2 cellular contexts compared by ENCODE assay signal in genomic region chr5:17261075-17261474, GRCh38.
A peak's percentile ranks its signal among the peaks of the same experiment; 100 is the strongest.
TF ChIP-seq lines count a peak whose summit lies in the region.

No MANE protein-coding gene starts in this region.

TF ChIP-seq in HepG2, 621 proteins besides CTCF, POLR2A, EP300 and RAD21:
- TF ChIP-seq MNT (IDR thresholded peaks at IDR 0.05): no peak
- TF ChIP-seq ZNF264 (CRISPR knock-in tag; IDR thresholded peaks at IDR 0.05): no peak
- TF ChIP-seq MAFK (conservative IDR thresholded peaks at IDR 0.05 in 1 of 2, IDR thresholded peaks at IDR 0.05 in 1 of 2; ENCODE audit: low read length in 2 of 2): peak; percentile 62 to 86
- TF ChIP-seq MAFF (IDR thresholded peaks at IDR 0.05; ENCODE audit: low read depth, low read length): peak; percentile 79
TF ChIP-seq in HepG2: peak in this region for 2.

TF ChIP-seq in K562, 482 proteins besides CTCF, POLR2A, EP300 and RAD21:
- TF ChIP-seq CBX1 (IDR thresholded peaks at IDR 0.05; ENCODE audit: low read depth) (no peak), MAFF (IDR thresholded peaks at IDR 0.05; ENCODE audit: low read length) (peak; percentile 88), GTF2A2 (tag; IDR thresholded peaks at IDR 0.05) (no peak), MAX (CRISPR knock-in tag; IDR thresholded peaks at IDR 0.05) (no peak), MAFK (IDR thresholded peaks at IDR 0.05; ENCODE audit: low read length) (peak; percentile 85), ZKSCAN1 (IDR thresholded peaks at IDR 0.05; ENCODE audit: low read depth, low read length) (no peak), MAFG (tag; conservative IDR thresholded peaks at IDR 0.05) (peak; percentile 82), KLF16 (IDR thresholded peaks at IDR 0.05) (no peak), ZNF316 (IDR thresholded peaks at IDR 0.05) (peak; percentile 85), E2F5 (CRISPR knock-in tag; IDR thresholded peaks at IDR 0.05) (no peak), MTF1 (CRISPR knock-in tag; IDR thresholded peaks at IDR 0.05; ENCODE audit: borderline replicate concordance) (no peak), ZNF766 (CRISPR knock-in tag; conservative IDR thresholded peaks at IDR 0.05) (no peak), AFF4 (CRISPR knock-in tag; IDR thresholded peaks at IDR 0.05) (no peak), ZNF408 (CRISPR knock-in tag; IDR thresholded peaks at IDR 0.05; ENCODE audit: low read depth) (no peak), ATF1 (CRISPR knock-in tag; IDR thresholded peaks at IDR 0.05) (no peak), ATF1 (tag; IDR thresholded peaks at IDR 0.05) (no peak), PCBP1 (IDR thresholded peaks at IDR 0.05; ENCODE audit: low read depth, low read length, poor library complexity, severe bottlenecking) (no peak), ZNF134 (CRISPR knock-in tag; conservative IDR thresholded peaks at IDR 0.05) (no peak), KDM4B (IDR thresholded peaks at IDR 0.05; ENCODE audit: borderline replicate concordance in 2 of 2, low read depth in 1 of 2) (no peak), TRIM28 (IDR thresholded peaks at IDR 0.05) (no peak), FIP1L1 (IDR thresholded peaks at IDR 0.05; ENCODE audit: low read depth, low read length, poor library complexity, severe bottlenecking) (no peak), C11orf30 (IDR thresholded peaks at IDR 0.05; ENCODE audit: low read depth) (peak; percentile 78), GABPA (tag; conservative IDR thresholded peaks at IDR 0.05; ENCODE audit: low read depth) (no peak), SP1 (CRISPR knock-in tag; IDR thresholded peaks at IDR 0.05) (no peak), CBX8 (IDR thresholded peaks at IDR 0.05; ENCODE audit: borderline replicate concordance, extremely low read depth, low read depth, low read length, poor library complexity, severe bottlenecking) (no peak), MEF2D (tag; conservative IDR thresholded peaks at IDR 0.05; ENCODE audit: low read depth) (no peak), SRSF9 (IDR thresholded peaks at IDR 0.05; ENCODE audit: borderline replicate concordance, low read depth, low read length) (no peak), NRF1 (conservative IDR thresholded peaks at IDR 0.05 in 1 of 2, IDR thresholded peaks at IDR 0.05 in 1 of 2) (no peak), RAD51 (IDR thresholded peaks at IDR 0.05; ENCODE audit: borderline replicate concordance, low read depth) (no peak), ZNF224 (CRISPR knock-in tag; IDR thresholded peaks at IDR 0.05) (no peak), PPARD (CRISPR knock-in tag; IDR thresholded peaks at IDR 0.05) (no peak), RBM25 (IDR thresholded peaks at IDR 0.05; ENCODE audit: low read depth, low read length, severe bottlenecking) (no peak), ATF2 (CRISPR knock-in tag; IDR thresholded peaks at IDR 0.05) (no peak), HDAC1 (IDR thresholded peaks at IDR 0.05) (no peak), RBFOX2 (IDR thresholded peaks at IDR 0.05; ENCODE audit: low read depth, low read length) (no peak), RFX1 (IDR thresholded peaks at IDR 0.05) (no peak), KLF13 (tag; IDR thresholded peaks at IDR 0.05; ENCODE audit: borderline replicate concordance, low read depth) (no peak), BRF2 (IDR thresholded peaks at IDR 0.05; ENCODE audit: borderline replicate concordance, insufficient read depth, insufficient read length) (no peak), ZFPM2 (CRISPR knock-in tag; IDR thresholded peaks at IDR 0.05) (no peak)
